Comparison of ENCODE assay signal across 8 cellular contexts in genomic region chr6:154995241-154996162, GRCh38. TPM values are rescaled to one million over a fixed set of nuclear protein-coding genes. Genes with fewer than 3 reads are reported as not detected.
DNase-seq lines count a peak whose midpoint lies in the region; ATAC-seq, FAIRE-seq and TF ChIP-seq lines count a peak whose summit lies in the region.

Gene TIAM2 (plus strand): TSS chr6:154995315. CDS start chr6:155129224, 133,909 bp downstream.

- H3K4me1 Mint-ChIP-seq in astrocyte (ENCODE audit: low read depth, unreplicated experiment), result peaks cover 12% of the 10 kb centered on the region

- H3K9me3 Mint-ChIP-seq in astrocyte (ENCODE audit: unreplicated experiment), result no peaks in the 10 kb centered on the region

- H3K27me3 Mint-ChIP-seq in astrocyte (ENCODE audit: low read depth, unreplicated experiment), result peaks cover 2% of the 10 kb centered on the region

- H3K4me2 ChIP-seq in astrocyte (ENCODE audit: low read length) (peak within 1 kb of the TSS; percentile 96), smooth muscle cell (peak within 1 kb of the TSS; percentile 97)

- H4K20me1 ChIP-seq in astrocyte (ENCODE audit: insufficient read depth, low read length) (no peaks in the 10 kb centered on the region), smooth muscle cell (ENCODE audit: low read depth) (peaks cover 4% of the 10 kb centered on the region)

- H3K9me3 ChIP-seq in MG63 (no peaks in the 10 kb centered on the region), astrocyte (ENCODE audit: insufficient read depth, low read depth, low read length) (no peaks in the 10 kb centered on the region), smooth muscle cell (replicated peaks; ENCODE audit: low read depth) (no peaks in the 10 kb centered on the region)

- H3K27me3 ChIP-seq in MG63 (no peaks in the 10 kb centered on the region), astrocyte (ENCODE audit: insufficient read depth, low read length) (no peaks in the 10 kb centered on the region), smooth muscle cell (ENCODE audit: low read depth) (no peaks in the 10 kb centered on the region)

- H3K4me1 ChIP-seq in astrocyte (ENCODE audit: insufficient read depth, low read length) (peaks cover 8% of the 10 kb centered on the region), smooth muscle cell (ENCODE audit: low read depth) (peaks cover 15% of the 10 kb centered on the region)

- no peak for FAIRE-seq in astrocyte (lab: Jason Lieb, UNC)

- H3K36me3 Mint-ChIP-seq in astrocyte (ENCODE audit: low read depth, unreplicated experiment), result no peaks in the 10 kb centered on the region

- H3K79me2 ChIP-seq in astrocyte (ENCODE audit: insufficient read depth, low read length) (no peaks in the 10 kb centered on the region), smooth muscle cell (ENCODE audit: low read depth) (peaks cover 10% of the 10 kb centered on the region)

- H3K4me3 ChIP-seq in GM12864 (ENCODE audit: low read depth, low read length), result peak within 1 kb of the TSS; percentile 47
- peak within 1 kb of the TSS; percentile 65 for H3K4me3 ChIP-seq in MG63
- peak within 1 kb of the TSS; percentile 73 for H3K4me3 ChIP-seq in astrocyte (ENCODE audit: insufficient read depth, low read depth, low read length)
- H3K4me3 ChIP-seq in smooth muscle cell, result peak within 1 kb of the TSS; percentile 76

- peak within 1 kb of the TSS; percentile 86 for H3K4me3 Mint-ChIP-seq in astrocyte (ENCODE audit: unreplicated experiment)

- DNase-seq in GM12864 (ENCODE audit: low read depth) (no peak), MG63 (peak; percentile 53), astrocyte (ENCODE audit: low read depth) (no peak), iPS-NIHi11 (ENCODE audit: low spot score) (peak; percentile 91), smooth muscle cell (lab: John Stamatoyannopoulos, UW; ENCODE audit: unreplicated experiment) (peak; percentile 46), NCI-H524 treated with DMSO at 0.1 percent for 48 hours (lab: John Stamatoyannopoulos, UW) (no peak)

- no peaks in the 10 kb centered on the region for H3K36me3 ChIP-seq in MG63
- H3K36me3 ChIP-seq in astrocyte (ENCODE audit: insufficient read depth, low read length), result no peaks in the 10 kb centered on the region
- no peaks in the 10 kb centered on the region for H3K36me3 ChIP-seq in smooth muscle cell (ENCODE audit: low read depth)

- H3K27ac ChIP-seq in astrocyte (ENCODE audit: low read depth, low read length), result no peak within 1 kb of the TSS
- H3K27ac ChIP-seq in smooth muscle cell (ENCODE audit: low read depth), result no peak within 1 kb of the TSS

- H3K9ac ChIP-seq in astrocyte (ENCODE audit: low read length) (peak within 1 kb of the TSS; percentile 80), smooth muscle cell (ENCODE audit: low read depth) (peak within 1 kb of the TSS; percentile 82)

- ATAC-seq in HG03571 (IDR thresholded peaks at IDR 0.05; ENCODE audit: unreplicated experiment) (no peak), HG03521 (IDR thresholded peaks at IDR 0.05; ENCODE audit: unreplicated experiment) (no peak)

- peak within 1 kb of the TSS; percentile 93 for H2AFZ ChIP-seq in astrocyte (ENCODE audit: low read depth, low read length)
- H2AFZ ChIP-seq in smooth muscle cell (ENCODE audit: low read depth), result peak within 1 kb of the TSS; percentile 91

- no peak for TF ChIP-seq CTCF in GM12864 (IDR thresholded peaks at IDR 0.05; ENCODE audit: low read depth, low read length, missing control alignments)
- TF ChIP-seq CTCF in astrocyte (IDR thresholded peaks at IDR 0.05; ENCODE audit: insufficient read depth, low read depth, low read length), result no peak
- no peak for TF ChIP-seq CTCF in smooth muscle cell (IDR thresholded peaks at IDR 0.05; ENCODE audit: borderline replicate concordance, insufficient read depth, poor library complexity, severe bottlenecking)

- WGBS in smooth muscle cell (ENCODE audit: low lambda C conversion rate), result 2% methylated on average over 71 of the region's 114 CpGs

- peak within 1 kb of the TSS; percentile 34 for H3K27ac Mint-ChIP-seq in astrocyte (ENCODE audit: unreplicated experiment)

- H3F3A ChIP-seq in smooth muscle cell (ENCODE audit: low read depth), result no peaks in the 10 kb centered on the region

RNA-seq across cellular contexts. Expression of gene TIAM2, which starts in this region (rescaled TPM):
- total RNA-seq in MG63 (2014; rRNA removed; shearing (Covaris generic); ENCODE audit: low replicate concordance), result 2.9 and 4.9 TPM in 2 replicates
- 22.2 and 23.6 TPM in 2 replicates for total RNA-seq in astrocyte
- 24.9 and 36.9 TPM in 2 replicates for total RNA-seq in smooth muscle cell
- polyA plus RNA-seq in smooth muscle cell, result 11.3 and 13.1 TPM in 2 replicates

Comparison
In these comparisons a context has a peak if more than half of its experiments do, and no peak if none do; other contexts are left out.
1. DNase-seq: peak in MG63 (single experiment), iPS-NIHi11 (single experiment) and smooth muscle cell (single experiment); none in GM12864 (single experiment), astrocyte (single experiment) and NCI-H524 treated with DMSO at 0.1 percent for 48 hours (single experiment).
2. Peak in every context shown above with its lines, with median percentiles within 50 percentile points of each other: H3K4me3 ChIP-seq.